ENCODE assay signal across 9 cellular contexts in genomic region chr6:126040826-126041225, GRCh38. TPM values are rescaled to one million over a fixed set of nuclear protein-coding genes. Genes with fewer than 3 reads are reported as not detected.
A peak's percentile ranks its signal among the peaks of the same experiment; 100 is the strongest.
DNase-seq lines count a peak whose midpoint lies in the region; ATAC-seq and TF ChIP-seq lines count a peak whose summit lies in the region.
"Had no signal": no experiment of that assay in that cellular context is flagged by ENCODE, and none has a peak within 500 bp of the region (broad histone marks: within the 10 kb centered on the region; RNA-seq: fewer than 3 reads in every experiment).

No MANE protein-coding gene starts in this region.

- H3K9me3 Mint-ChIP-seq in chondrocyte (ENCODE audit: low read depth) (peaks cover 10% of the 10 kb centered on the region), endodermal cell (peaks cover 12% of the 10 kb centered on the region)

- 100% methylated on average over 1 of the region's 1 CpG; no CpG with 5 or more reads in 1 of the 2 experiments for WGBS in endodermal cell (ENCODE audit: insufficient coverage in 1 of 2, insufficient read length in 1 of 2), 2 experiments

- no peak for TF ChIP-seq POLR2A in NB4 (IDR thresholded peaks at IDR 0.05; ENCODE audit: extremely low read depth, insufficient read length)

- peaks cover 49% of the 10 kb centered on the region for H3K4me1 Mint-ChIP-seq in chondrocyte (ENCODE audit: low read depth)
- no peaks in the 10 kb centered on the region for H3K4me1 Mint-ChIP-seq in endodermal cell
- H3K4me1 Mint-ChIP-seq: activated B cell treated with CpG ODN at 0.5 μM for 24 hours had no signal

- H3K4me1 ChIP-seq in BLaER1 treated with 17β-estradiol and CSF1 and Interleukin-3, amounts not matched to agents 10 nM and 100 nM = peaks cover 0 to 35% (median 21%) of the 10 kb centered on the region in 10 experiments; a peak in 14 of 20 replicates
- H3K4me1 ChIP-seq in mucosa of rectum (ENCODE audit: control insufficient read depth in 2 of 2, insufficient read depth in 2 of 2, low read length in 2 of 2) (peaks cover 8 to 9% of the 10 kb centered on the region in 2 donors), endodermal cell (ENCODE audit: control insufficient read depth, insufficient read depth, low read length) (no peaks in the 10 kb centered on the region)

- peak overlapping the region in 6 of 11 experiments; percentile 2 to 64 (median 38); a peak in 8 of 22 replicates for H3K9ac ChIP-seq in BLaER1 treated with 17β-estradiol and CSF1 and Interleukin-3, amounts not matched to agents 10 nM and 100 nM
- H3K9ac ChIP-seq in mucosa of rectum (ENCODE audit: low read depth in 1 of 2, low read length in 2 of 2) (peak overlapping the region; percentile 32 to 54), endodermal cell (ENCODE audit: extremely low read depth, low read length, poor library complexity, severe bottlenecking) (no peak overlapping the region)

- H3K27ac Mint-ChIP-seq in chondrocyte (ENCODE audit: unreplicated experiment) (peak overlapping the region; percentile 37), endodermal cell (no peak overlapping the region)
- H3K27ac Mint-ChIP-seq: activated B cell treated with CpG ODN at 0.5 μM for 24 hours had no signal

- no peak for TF ChIP-seq CTCF in NB4 (IDR thresholded peaks at IDR 0.05; ENCODE audit: low read depth, low read length)
- no peak for TF ChIP-seq CTCF in chondrocyte (IDR thresholded peaks at IDR 0.05)
- TF ChIP-seq CTCF in endodermal cell (conservative IDR thresholded peaks at IDR 0.05) = no peak

- H3K27me3 Mint-ChIP-seq in chondrocyte (ENCODE audit: low read depth) = no peaks in the 10 kb centered on the region
- H3K27me3 Mint-ChIP-seq in endodermal cell (ENCODE audit: insufficient read depth) = no peaks in the 10 kb centered on the region
- H3K27me3 Mint-ChIP-seq: activated B cell treated with CpG ODN at 0.5 μM for 24 hours had no signal

- H4K20me1 ChIP-seq in BLaER1 treated with 17β-estradiol and CSF1 and Interleukin-3, amounts not matched to agents 10 nM and 100 nM = no peaks in the 10 kb centered on the region

- H3K4me3 Mint-ChIP-seq in chondrocyte (ENCODE audit: unreplicated experiment) (no peak overlapping the region), endodermal cell (no peak overlapping the region)
- H3K4me3 Mint-ChIP-seq: activated B cell treated with CpG ODN at 0.5 μM for 24 hours had no signal

- H3K4me2 ChIP-seq in BLaER1 treated with 17β-estradiol and CSF1 and Interleukin-3, amounts not matched to agents 10 nM and 100 nM = peak overlapping the region in 8 of 11 experiments; percentile 10 to 86 (median 70); a peak in 15 of 22 replicates

- peak overlapping the region in 2 of 10 experiments; percentile 4 to 30; a peak in 1 of 20 replicates for H3K4me3 ChIP-seq in BLaER1 treated with 17β-estradiol and CSF1 and Interleukin-3, amounts not matched to agents 10 nM and 100 nM
- H3K4me3 ChIP-seq in NB4 (ENCODE audit: low read depth, low read length) (no peak overlapping the region), mucosa of rectum (ENCODE audit: low read length in 2 of 2) (peak overlapping the region in 1 of 2 donors; percentile 39), endodermal cell (ENCODE audit: low read length) (no peak overlapping the region)

- peak; percentile 80 for DNase-seq in NB4 (ENCODE audit: low read depth)
- no peak for DNase-seq in chondrocyte (ENCODE audit: low spot score)
- DNase-seq in endodermal cell = no peak
- no peak for DNase-seq in NCI-H2227 (lab: John Stamatoyannopoulos, UW; ENCODE audit: unreplicated experiment)
- DNase-seq: activated B cell treated with CpG ODN at 0.5 μM for 24 hours had no signal

- peak overlapping the region in 8 of 11 experiments; percentile 21 to 84 (median 65); a peak in 14 of 22 replicates for H3K27ac ChIP-seq in BLaER1 treated with 17β-estradiol and CSF1 and Interleukin-3, amounts not matched to agents 10 nM and 100 nM
- H3K27ac ChIP-seq in mucosa of rectum (ENCODE audit: low read depth in 2 of 2, low read length in 2 of 2) (peak overlapping the region; percentile 76 to 87), endodermal cell (ENCODE audit: low read depth, low read length) (no peak overlapping the region)

- ATAC-seq in HG03135 (IDR thresholded peaks at IDR 0.05; ENCODE audit: unreplicated experiment) = no peak
- ATAC-seq in activated CD4-positive, CD25-positive, alpha-beta regulatory T cell treated with anti-CD3 and anti-CD28 coated beads, Interleukin-2, amount 50 U/mL, for 24 hours = no peak

- H3K9me3 ChIP-seq in BLaER1 treated with 17β-estradiol and CSF1 and Interleukin-3, amounts not matched to agents 10 nM and 100 nM (replicated peaks in 1 of 11) = peaks cover 6 to 17% (median 11%) of the 10 kb centered on the region in 11 experiments; a peak in 21 of 22 replicates
- H3K9me3 ChIP-seq in mucosa of rectum (ENCODE audit: control insufficient read depth in 2 of 2, low read length in 2 of 2) = no peaks in the 10 kb centered on the region
- H3K9me3 ChIP-seq in endodermal cell (ENCODE audit: control insufficient read depth, low read length) = peaks cover 17% of the 10 kb centered on the region

- peaks cover 0 to 56% (median 18%) of the 10 kb centered on the region in 11 experiments; a peak in 16 of 22 replicates for H3K36me3 ChIP-seq in BLaER1 treated with 17β-estradiol and CSF1 and Interleukin-3, amounts not matched to agents 10 nM and 100 nM
- H3K36me3 ChIP-seq in mucosa of rectum (ENCODE audit: control insufficient read depth in 2 of 2, insufficient read depth in 2 of 2, low read length in 2 of 2) (peaks cover 2 to 10% of the 10 kb centered on the region in 2 donors), endodermal cell (ENCODE audit: control insufficient read depth, insufficient read depth, low read length) (peaks cover 58% of the 10 kb centered on the region)

- H3K27me3 ChIP-seq in BLaER1 treated with 17β-estradiol and CSF1 and Interleukin-3, amounts not matched to agents 10 nM and 100 nM = no peaks in the 10 kb centered on the region
- H3K27me3 ChIP-seq in mucosa of rectum (ENCODE audit: control insufficient read depth in 2 of 2, insufficient read depth in 2 of 2, low read length in 2 of 2) (no peaks in the 10 kb centered on the region), endodermal cell (ENCODE audit: control insufficient read depth, insufficient read depth, low read length, poor library complexity, severe bottlenecking) (no peaks in the 10 kb centered on the region)

- H3K36me3 Mint-ChIP-seq in chondrocyte (ENCODE audit: low read depth) = peaks cover 17% of the 10 kb centered on the region
- H3K36me3 Mint-ChIP-seq in endodermal cell (ENCODE audit: low read depth) = peaks cover 55% of the 10 kb centered on the region

RNA-seq across cellular contexts. Expression of gene TRMT11, which starts 54.5 kb away (rescaled TPM):
- total RNA-seq in chondrocyte (12.0 to 21.0 TPM (median 15.4 TPM) in 3 replicates), endodermal cell (10 to 100 TPM; 29.4 to 35.4 TPM)
- polyA plus RNA-seq in endodermal cell (2013, experiment 1 of 2) = 34.0 TPM
- polyA plus RNA-seq in endodermal cell (2013, experiment 2 of 2) = 31.8 TPM
